In genomic region chr15:69524850-69525249, GRCh38 we compare ENCODE assay signal across 26 cellular contexts.
A peak's percentile ranks its signal among the peaks of the same experiment; 100 is the strongest.
DNase-seq lines count a peak whose midpoint lies in the region; TF ChIP-seq lines count a peak whose summit lies in the region.
"Had no signal": no experiment of that assay in that cellular context is flagged by ENCODE, and none has a peak within 500 bp of the region (broad histone marks: within the 10 kb centered on the region; RNA-seq: fewer than 3 reads in every experiment).

No MANE protein-coding gene starts in this region.

- TF ChIP-seq EP300 in tibial nerve (IDR thresholded peaks at IDR 0.05) = peak in 1 of 2 donors; percentile 48

- no peaks in the 10 kb centered on the region for H3K9me3 Mint-ChIP-seq in type B pancreatic cell
- H3K9me3 Mint-ChIP-seq: activated CD8-positive, alpha-beta T cell treated with anti-CD3 and anti-CD28 coated beads for 36 hours; activated T-helper 2 cell treated with anti-CD3 and anti-CD28 coated beads, Interferon-gamma antibody, Interleukin-2, Interleukin-4, amounts not matched to agents 10 μg/mL and 5 μg/mL and 100 μg/mL, durations not matched to agents 14 hours and 24 hours and 36 hours; central memory CD8-positive, alpha-beta T cell; naive B cell; T-helper 1 cell treated with Interleukin-12 subunit alpha and Interleukin-12 subunit beta and Interleukin-4 antibody, amounts not matched to agents 30 μg/mL and 1 μg/mL, for 36 hours had no signal

- H3K4me1 ChIP-seq in left ventricle myocardium inferior (no peaks in the 10 kb centered on the region), mucosa of rectum (ENCODE audit: control insufficient read depth in 2 of 2, insufficient read depth in 2 of 2, low read length in 2 of 2) (peaks cover 17 to 18% of the 10 kb centered on the region in 2 donors), tibial nerve (peaks cover 0 to 33% (median 16%) of the 10 kb centered on the region in 4 donors)
- H3K4me1 ChIP-seq: upper lobe of right lung had no signal

- no peak overlapping the region for H3K9ac ChIP-seq in mucosa of rectum (ENCODE audit: low read depth in 1 of 2, low read length in 2 of 2)

- H3K27me3 Mint-ChIP-seq in type B pancreatic cell = peaks cover 40% of the 10 kb centered on the region

- no peaks in the 10 kb centered on the region for H3K36me3 Mint-ChIP-seq in type B pancreatic cell
- H3K36me3 Mint-ChIP-seq: activated naive CD8-positive, alpha-beta T cell; CD14-positive monocyte; naive B cell had no signal

- WGBS in tibial nerve, 2 donors = 30 to 34% methylated on average over 7 of the region's 7 CpGs

- H3K4me3 Mint-ChIP-seq in type B pancreatic cell = no peak overlapping the region
- H3K4me3 Mint-ChIP-seq: activated CD8-positive, alpha-beta T cell treated with anti-CD3 and anti-CD28 coated beads for 36 hours; activated naive CD8-positive, alpha-beta T cell; CD14-positive monocyte; central memory CD8-positive, alpha-beta T cell; naive B cell; T-helper 1 cell treated with Interleukin-12 subunit alpha and Interleukin-12 subunit beta and Interleukin-4 antibody, amounts not matched to agents 30 μg/mL and 1 μg/mL, for 36 hours had no signal

- TF ChIP-seq CTCF in left ventricle myocardium inferior (IDR thresholded peaks at IDR 0.05; ENCODE audit: borderline replicate concordance) = no peak
- no peak for TF ChIP-seq CTCF in tibial nerve (IDR thresholded peaks at IDR 0.05)
- TF ChIP-seq CTCF in type B pancreatic cell (conservative IDR thresholded peaks at IDR 0.05) = no peak

- H3K4me3 ChIP-seq in left ventricle myocardium inferior (no peak overlapping the region), mucosa of rectum (ENCODE audit: low read length in 2 of 2) (peak overlapping the region in 1 of 2 donors; percentile 30), tibial nerve (no peak overlapping the region)
- H3K4me3 ChIP-seq: HAP-1, SK-N-MC, upper lobe of right lung had no signal

- H3K36me3 ChIP-seq in left ventricle myocardium inferior (no peaks in the 10 kb centered on the region), mucosa of rectum (ENCODE audit: control insufficient read depth in 2 of 2, insufficient read depth in 2 of 2, low read length in 2 of 2) (no peaks in the 10 kb centered on the region), tibial nerve (no peaks in the 10 kb centered on the region)
- H3K36me3 ChIP-seq: HAP-1, upper lobe of right lung had no signal

- H3K27ac ChIP-seq in caudate nucleus (ENCODE audit: low read depth, low read length) (peak overlapping the region; percentile 69), left ventricle myocardium inferior (replicated peaks) (peak overlapping the region; percentile 7), mucosa of rectum (ENCODE audit: low read depth in 2 of 2, low read length in 2 of 2) (peak overlapping the region; percentile 33 to 71), tibial nerve (peak overlapping the region; percentile 8 to 82 (median 66))
- H3K27ac ChIP-seq: SK-N-MC, upper lobe of right lung had no signal

- intact Hi-C loops in left ventricle myocardium inferior (cut with micrococcal nuclease) = no loop called here

- H3K27ac Mint-ChIP-seq in type B pancreatic cell = no peak overlapping the region
- H3K27ac Mint-ChIP-seq: activated CD8-positive, alpha-beta T cell treated with anti-CD3 and anti-CD28 coated beads for 36 hours; activated naive CD8-positive, alpha-beta T cell; activated T-helper 2 cell treated with anti-CD3 and anti-CD28 coated beads, Interferon-gamma antibody, Interleukin-2, Interleukin-4, amounts not matched to agents 10 μg/mL and 5 μg/mL and 100 μg/mL, durations not matched to agents 14 hours and 24 hours and 36 hours; naive B cell; T-helper 1 cell treated with Interleukin-12 subunit alpha and Interleukin-12 subunit beta and Interleukin-4 antibody, amounts not matched to agents 30 μg/mL and 1 μg/mL, for 36 hours had no signal

- H3K9me3 ChIP-seq in left ventricle myocardium inferior (replicated peaks) (peaks cover 3% of the 10 kb centered on the region), mucosa of rectum (ENCODE audit: control insufficient read depth in 2 of 2, low read length in 2 of 2) (no peaks in the 10 kb centered on the region), tibial nerve (no peaks in the 10 kb centered on the region)
- H3K9me3 ChIP-seq: upper lobe of right lung had no signal

- H3K4me1 Mint-ChIP-seq in type B pancreatic cell (ENCODE audit: unreplicated experiment) = peaks cover 38% of the 10 kb centered on the region
- H3K4me1 Mint-ChIP-seq: CD14-positive monocyte; central memory CD8-positive, alpha-beta T cell; naive B cell had no signal

- peaks cover 29% of the 10 kb centered on the region for H3K27me3 ChIP-seq in left ventricle myocardium inferior (ENCODE audit: low read depth)
- no peaks in the 10 kb centered on the region for H3K27me3 ChIP-seq in mucosa of rectum (ENCODE audit: control insufficient read depth in 2 of 2, insufficient read depth in 2 of 2, low read length in 2 of 2)
- H3K27me3 ChIP-seq in tibial nerve = no peaks in the 10 kb centered on the region
- H3K27me3 ChIP-seq: upper lobe of right lung had no signal

- DNase-seq in caudate nucleus (lab: John Stamatoyannopoulos, UW) (peak in 27 of 61 donors; percentile 7 to 55 (median 19)), left ventricle myocardium inferior (peak; percentile 37), tibial nerve (ENCODE audit: low spot score in 2 of 2) (no peak), SKM-1 treated with dmso at 0.1 percent for 144 hours (lab: John Stamatoyannopoulos, UW; ENCODE audit: unreplicated experiment) (no peak), type B pancreatic cell (ENCODE audit: extremely low spot score, unreplicated experiment) (no peak), dermis blood vessel endothelial cell (no peak)
- DNase-seq: activated CD4-positive, alpha-beta T cell treated with anti-CD3 and anti-CD28 coated beads for 1 hour; activated CD8-positive, alpha-beta T cell treated with anti-CD3 and anti-CD28 coated beads for 36 hours; Calu3; DND-41; mammary epithelial cell; naive B cell; NCI-H1092; NCI-H187 treated with DMSO at 0.1 percent for 48 hours; NCI-H526 treated with DMSO at 0.1 percent for 48 hours; occipital lobe; stimulated activated CD4-positive, alpha-beta T cell treated with anti-CD3 and anti-CD28 coated beads, Interleukin-2, amount 100 ng/mL, for 24 hours; upper lobe of right lung had no signal

- TF ChIP-seq POLR2A in tibial nerve (IDR thresholded peaks at IDR 0.05) = no peak

Comparison
In these comparisons a context has a peak if more than half of its experiments do, and no peak if none do; other contexts are left out.
1. H3K27ac ChIP-seq: peak in every context shown above with its lines; median percentile 69 in caudate nucleus; 66 in tibial nerve; 52 in mucosa of rectum; 7 in left ventricle myocardium inferior.